In genomic region chr17:49089094-49089493, GRCh38 we compare ENCODE assay signal across 38 cellular contexts. TPM values are rescaled to one million over a fixed set of nuclear protein-coding genes. Genes with fewer than 3 reads are reported as not detected.
"Had no signal": no experiment of that assay in that cellular context is flagged by ENCODE, and none has a peak within 500 bp of the region (broad histone marks: within the 10 kb centered on the region; RNA-seq: fewer than 3 reads in every experiment).

No MANE protein-coding gene starts in this region.

- H3K36me3 ChIP-seq: ascending aorta, cardiac muscle cell had no signal

- H3K27ac Mint-ChIP-seq: activated B cell treated with CpG ODN at 0.5 μM for 24 hours; activated CD4-positive, alpha-beta memory T cell treated with anti-CD3 and anti-CD28 coated beads, Interleukin-2, amount 10 ng/mL, durations not matched to agents 7 days and 5 days; activated CD4-positive, alpha-beta T cell treated with anti-CD3 and anti-CD28 coated beads, Interleukin-2, amount 10 ng/mL, durations not matched to agents 7 days and 5 days; activated CD8-positive, alpha-beta memory T cell treated with anti-CD3 and anti-CD28 coated beads, Interleukin-2, amount 10 ng/mL, durations not matched to agents 7 days and 5 days; activated CD8-positive, alpha-beta T cell treated with anti-CD3 and anti-CD28 coated beads, Interleukin-2, amount 10 ng/mL, durations not matched to agents 7 days and 5 days; activated naive CD4-positive, alpha-beta T cell treated with anti-CD3 and anti-CD28 coated beads, Interleukin-2, amount 10 ng/mL, durations not matched to agents 7 days and 5 days; activated naive CD4-positive, alpha-beta T cell treated with anti-CD3 and anti-CD28 coated beads, Interleukin-2, amount 50 U/mL, for 24 hours; activated naive CD8-positive, alpha-beta T cell; activated naive CD8-positive, alpha-beta T cell treated with anti-CD3 and anti-CD28 coated beads, Interleukin-2, amount 10 ng/mL, durations not matched to agents 7 days and 5 days; activated naive CD8-positive, alpha-beta T cell treated with anti-CD3 and anti-CD28 coated beads, Interleukin-2, amount 50 U/mL, for 24 hours; activated T-cell treated with anti-CD3 and anti-CD28 coated beads, Interleukin-2, amount 50 U/mL, for 24 hours; activated T-helper 2 cell treated with anti-CD3 and anti-CD28 coated beads, Interferon-gamma antibody, Interleukin-2, Interleukin-4, amounts not matched to agents 10 μg/mL and 5 μg/mL and 100 μg/mL, durations not matched to agents 14 hours and 24 hours and 36 hours; brain; T-helper 1 cell treated with Interleukin-12 subunit alpha and Interleukin-12 subunit beta and Interleukin-4 antibody, amounts not matched to agents 30 μg/mL and 1 μg/mL, for 36 hours; T-helper 2 cell treated with Interferon-gamma antibody and Interleukin-4, amounts not matched to agents 5 μg/mL and 100 μg/mL, for 36 hours had no signal

- H3K27ac ChIP-seq: ascending aorta, cardiac muscle cell, VCaP had no signal

- ATAC-seq: activated CD8-positive, alpha-beta memory T cell treated with anti-CD3 and anti-CD28 coated beads, Interleukin-2, amount 10 ng/mL, durations not matched to agents 7 days and 5 days; activated CD8-positive, alpha-beta T cell treated with anti-CD3 and anti-CD28 coated beads, Interleukin-2, amount 10 ng/mL, durations not matched to agents 7 days and 5 days; activated naive CD8-positive, alpha-beta T cell treated with anti-CD3 and anti-CD28 coated beads, Interleukin-2, amount 50 U/mL, for 24 hours had no signal

- H3K4me3 ChIP-seq: ascending aorta, cardiac muscle cell had no signal

- H3K27me3 ChIP-seq: ascending aorta, cardiac muscle cell had no signal

- H3K4me3 Mint-ChIP-seq: activated B cell treated with CpG ODN at 0.5 μM for 24 hours; activated CD4-positive, alpha-beta memory T cell treated with anti-CD3 and anti-CD28 coated beads, Interleukin-2, amount 10 ng/mL, durations not matched to agents 7 days and 5 days; activated CD4-positive, alpha-beta T cell treated with anti-CD3 and anti-CD28 coated beads, Interleukin-2, amount 10 ng/mL, durations not matched to agents 7 days and 5 days; activated CD8-positive, alpha-beta memory T cell treated with anti-CD3 and anti-CD28 coated beads, Interleukin-2, amount 10 ng/mL, durations not matched to agents 7 days and 5 days; activated CD8-positive, alpha-beta T cell treated with anti-CD3 and anti-CD28 coated beads, Interleukin-2, amount 10 ng/mL, durations not matched to agents 7 days and 5 days; activated naive CD4-positive, alpha-beta T cell treated with anti-CD3 and anti-CD28 coated beads, Interleukin-2, amount 10 ng/mL, durations not matched to agents 7 days and 5 days; activated naive CD4-positive, alpha-beta T cell treated with anti-CD3 and anti-CD28 coated beads, Interleukin-2, amount 50 U/mL, for 24 hours; activated naive CD8-positive, alpha-beta T cell; activated naive CD8-positive, alpha-beta T cell treated with anti-CD3 and anti-CD28 coated beads, Interleukin-2, amount 10 ng/mL, durations not matched to agents 7 days and 5 days; activated naive CD8-positive, alpha-beta T cell treated with anti-CD3 and anti-CD28 coated beads, Interleukin-2, amount 50 U/mL, for 24 hours; activated T-cell treated with anti-CD3 and anti-CD28 coated beads, Interleukin-2, amount 50 U/mL, for 24 hours; brain; central memory CD8-positive, alpha-beta T cell; T-helper 1 cell treated with Interleukin-12 subunit alpha and Interleukin-12 subunit beta and Interleukin-4 antibody, amounts not matched to agents 30 μg/mL and 1 μg/mL, for 36 hours; T-helper 2 cell treated with Interferon-gamma antibody and Interleukin-4, amounts not matched to agents 5 μg/mL and 100 μg/mL, for 36 hours had no signal

- DNase-seq: activated B cell treated with CpG ODN at 0.5 μM for 24 hours; activated CD4-positive, alpha-beta memory T cell treated with anti-CD3 and anti-CD28 coated beads, Interleukin-2, amount 10 ng/mL, durations not matched to agents 7 days and 5 days; activated CD4-positive, alpha-beta T cell treated with anti-CD3 and anti-CD28 coated beads for 48 hours; activated CD4-positive, alpha-beta T cell treated with anti-CD3 and anti-CD28 coated beads, Interleukin-2, amount 10 ng/mL, durations not matched to agents 7 days and 5 days; activated CD4-positive, alpha-beta T cell treated with anti-CD3 and anti-CD28 coated beads, Interleukin-2, amount 50 U/mL, for 48 hours; activated CD4-positive, CD25-positive, alpha-beta regulatory T cell treated with anti-CD3 and anti-CD28 coated beads, Interleukin-2, amount 50 U/mL, for 72 hours; activated CD8-positive, alpha-beta memory T cell treated with anti-CD3 and anti-CD28 coated beads for 24 hours; activated CD8-positive, alpha-beta memory T cell treated with anti-CD3 and anti-CD28 coated beads, Interleukin-2, amount 10 ng/mL, durations not matched to agents 7 days and 5 days; activated CD8-positive, alpha-beta memory T cell treated with anti-CD3 and anti-CD28 coated beads, Interleukin-2, amount 50 U/mL, for 48 hours; activated CD8-positive, alpha-beta T cell treated with anti-CD3 and anti-CD28 coated beads, Interleukin-2, amount 10 ng/mL, durations not matched to agents 7 days and 5 days; activated effector memory CD4-positive, alpha-beta T cell treated with Interleukin-2 at 50 U/mL for 16 hours; activated gamma-delta T cell; activated naive CD4-positive, alpha-beta T cell treated with anti-CD3 and anti-CD28 coated beads, Interleukin-2, amount 10 ng/mL, durations not matched to agents 7 days and 5 days; activated naive CD4-positive, alpha-beta T cell treated with Interleukin-2 at 50 U/mL for 16 hours; activated naive CD8-positive, alpha-beta T cell treated with anti-CD3 and anti-CD28 coated beads, Interleukin-2, amount 10 ng/mL, durations not matched to agents 7 days and 5 days; activated naive CD8-positive, alpha-beta T cell treated with anti-CD3 and anti-CD28 coated beads, Interleukin-2, amount 50 U/mL, for 24 hours; activated T-cell treated with anti-CD3 and anti-CD28 coated beads, Interleukin-2, amount 50 U/mL, for 24 hours; activated T-cell treated with anti-CD3 and anti-CD28 coated beads, Interleukin-2, amount 50 U/mL, for 48 hours; amygdala; anterior cingulate cortex; caudate nucleus; cerebellar nuclear complex; T-helper 1 cell; T-helper 2 cell; T-helper 9 cell had no signal

- H3K36me3 Mint-ChIP-seq: activated CD8-positive, alpha-beta memory T cell treated with anti-CD3 and anti-CD28 coated beads, Interleukin-2, amount 10 ng/mL, durations not matched to agents 7 days and 5 days; activated naive CD4-positive, alpha-beta T cell treated with anti-CD3 and anti-CD28 coated beads, Interleukin-2, amount 10 ng/mL, durations not matched to agents 7 days and 5 days; activated naive CD4-positive, alpha-beta T cell treated with anti-CD3 and anti-CD28 coated beads, Interleukin-2, amount 50 U/mL, for 24 hours; activated naive CD8-positive, alpha-beta T cell; activated naive CD8-positive, alpha-beta T cell treated with anti-CD3 and anti-CD28 coated beads, Interleukin-2, amount 10 ng/mL, durations not matched to agents 7 days and 5 days; brain had no signal

- FAIRE-seq: bronchial epithelial cell, TTC549 had no signal

- H3K9me3 ChIP-seq: ascending aorta had no signal

- H3K4me1 Mint-ChIP-seq: activated B cell treated with CpG ODN at 0.5 μM for 24 hours; activated naive CD4-positive, alpha-beta T cell treated with anti-CD3 and anti-CD28 coated beads, Interleukin-2, amount 10 ng/mL, durations not matched to agents 7 days and 5 days; activated naive CD4-positive, alpha-beta T cell treated with anti-CD3 and anti-CD28 coated beads, Interleukin-2, amount 50 U/mL, for 24 hours; activated naive CD8-positive, alpha-beta T cell treated with anti-CD3 and anti-CD28 coated beads, Interleukin-2, amount 50 U/mL, for 24 hours; brain had no signal

- H3K9me3 Mint-ChIP-seq: activated B cell treated with CpG ODN at 0.5 μM for 24 hours; activated CD4-positive, alpha-beta memory T cell treated with anti-CD3 and anti-CD28 coated beads, Interleukin-2, amount 10 ng/mL, durations not matched to agents 7 days and 5 days; activated CD4-positive, alpha-beta T cell treated with anti-CD3 and anti-CD28 coated beads, Interleukin-2, amount 10 ng/mL, durations not matched to agents 7 days and 5 days; activated naive CD4-positive, alpha-beta T cell treated with anti-CD3 and anti-CD28 coated beads, Interleukin-2, amount 10 ng/mL, durations not matched to agents 7 days and 5 days; activated naive CD4-positive, alpha-beta T cell treated with anti-CD3 and anti-CD28 coated beads, Interleukin-2, amount 50 U/mL, for 24 hours; activated naive CD8-positive, alpha-beta T cell treated with anti-CD3 and anti-CD28 coated beads, Interleukin-2, amount 10 ng/mL, durations not matched to agents 7 days and 5 days; activated naive CD8-positive, alpha-beta T cell treated with anti-CD3 and anti-CD28 coated beads, Interleukin-2, amount 50 U/mL, for 24 hours; activated T-cell treated with anti-CD3 and anti-CD28 coated beads, Interleukin-2, amount 50 U/mL, for 24 hours; activated T-helper 2 cell treated with anti-CD3 and anti-CD28 coated beads, Interferon-gamma antibody, Interleukin-2, Interleukin-4, amounts not matched to agents 10 μg/mL and 5 μg/mL and 100 μg/mL, durations not matched to agents 14 hours and 24 hours and 36 hours; brain; central memory CD8-positive, alpha-beta T cell; T-helper 1 cell treated with Interleukin-12 subunit alpha and Interleukin-12 subunit beta and Interleukin-4 antibody, amounts not matched to agents 30 μg/mL and 1 μg/mL, for 36 hours; T-helper 2 cell treated with Interferon-gamma antibody and Interleukin-4, amounts not matched to agents 5 μg/mL and 100 μg/mL, for 36 hours had no signal

- H3K4me1 ChIP-seq: ascending aorta had no signal

RNA-seq across cellular contexts. Expression of gene B4GALNT2, which starts 43.5 kb away (rescaled TPM):
- total RNA-seq: activated CD4-positive, alpha-beta memory T cell treated with anti-CD3 and anti-CD28 coated beads, Interleukin-2, amount 10 ng/mL, durations not matched to agents 7 days and 5 days; activated CD4-positive, alpha-beta T cell treated with anti-CD3 and anti-CD28 coated beads, Interleukin-2, amount 10 ng/mL, durations not matched to agents 7 days and 5 days; activated CD8-positive, alpha-beta T cell treated with anti-CD3 and anti-CD28 coated beads, Interleukin-2, amount 10 ng/mL, durations not matched to agents 7 days and 5 days; activated naive CD8-positive, alpha-beta T cell treated with anti-CD3 and anti-CD28 coated beads, Interleukin-2, amount 10 ng/mL, durations not matched to agents 7 days and 5 days; activated T-helper 2 cell treated with anti-CD3 and anti-CD28 coated beads, Interferon-gamma antibody, Interleukin-2, Interleukin-4, amounts not matched to agents 10 μg/mL and 5 μg/mL and 100 μg/mL, durations not matched to agents 14 hours and 24 hours and 36 hours; ascending aorta; cardiac muscle cell; chondrocyte had no signal
- polyA plus RNA-seq: cardiac muscle cell had no signal
